20 cellular contexts compared by ENCODE assay signal in the genomic region with DNA sequence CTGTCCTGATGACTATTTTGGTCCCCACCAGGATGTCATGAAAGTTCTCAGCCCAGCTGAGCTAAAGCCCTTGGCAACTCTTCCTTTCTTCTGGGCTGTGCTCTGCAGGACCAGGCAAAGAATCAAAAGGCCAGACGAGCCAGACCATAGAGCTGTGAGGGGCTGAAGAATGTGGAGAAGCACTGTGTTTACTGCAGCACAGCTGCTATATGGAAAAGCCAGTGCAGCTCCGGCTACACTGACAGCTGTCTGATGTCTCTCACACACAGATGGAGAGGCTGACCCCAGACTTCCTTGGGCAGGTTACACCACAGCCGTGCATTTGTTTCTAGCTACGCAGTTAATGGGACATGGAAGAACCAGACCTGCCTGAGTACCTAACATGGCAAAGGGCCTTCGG. TPM values are rescaled to one million over a fixed set of nuclear protein-coding genes. Genes with fewer than 3 reads are reported as not detected.
A peak's percentile ranks its signal among the peaks of the same experiment; 100 is the strongest.
DNase-seq lines count a peak whose midpoint lies in the region; ATAC-seq and TF ChIP-seq lines count a peak whose summit lies in the region.
"Had no signal": no experiment of that assay in that cellular context is flagged by ENCODE, and none has a peak within 500 bp of the region (broad histone marks: within the 10 kb centered on the region; RNA-seq: fewer than 3 reads in every experiment).

No MANE protein-coding gene starts in this region.

- no peaks in the 10 kb centered on the region for H3K9me3 Mint-ChIP-seq in CD8-positive, alpha-beta memory T cell
- no peaks in the 10 kb centered on the region for H3K9me3 Mint-ChIP-seq in activated naive CD8-positive, alpha-beta T cell treated with anti-CD3 and anti-CD28 coated beads for 36 hours
- peaks cover 5% of the 10 kb centered on the region for H3K9me3 Mint-ChIP-seq in nephron
- H3K9me3 Mint-ChIP-seq: activated T-helper 1 cell treated with anti-CD3 and anti-CD28 coated beads, Interleukin-12 subunit alpha, Interleukin-12 subunit beta, Interleukin-2, Interleukin-4 antibody, amounts not matched to agents 30 ng/mL and 10 ng/mL and 1 ng/mL, durations not matched to agents 14 hours and 24 hours and 36 hours had no signal

- H3K4me1 ChIP-seq in CD8-positive, alpha-beta memory T cell (ENCODE audit: insufficient read depth, low read length), result peaks cover 99% of the 10 kb centered on the region
- H3K4me1 ChIP-seq: testis had no signal

- CTCF ChIA-PET in CD8-positive, alpha-beta memory T cell (lab: Charles Lee), result interaction anchor here (2.3 kb wide), 1 partner anchor 38 kb away, joined by 13 read pairs; no protein-coding TSS in a partner anchor

- TF ChIP-seq CTCF in nephron (IDR thresholded peaks at IDR 0.05; ENCODE audit: unreplicated experiment in 3 of 3), result no peak

- no peak for DNase-seq in CD8-positive, alpha-beta memory T cell
- DNase-seq in Jurkat, Clone E6-1 (ENCODE audit: low read depth, low spot score), result peak; percentile 71
- DNase-seq in activated naive CD8-positive, alpha-beta T cell treated with anti-CD3 and anti-CD28 coated beads for 36 hours, result no peak
- DNase-seq: activated CD4-positive, CD25-positive, alpha-beta regulatory T cell treated with anti-CD3 and anti-CD28 coated beads, Interleukin-2, amount 50 U/mL, for 72 hours; hypothalamus; NCI-H2081; NCI-H69; PC-3; stimulated activated CD4-positive, alpha-beta T cell treated with anti-CD3 and anti-CD28 coated beads, Interleukin-4, amount 100 ng/mL, for 24 hours; testis had no signal

- H3K36me3 ChIP-seq in CD8-positive, alpha-beta memory T cell (ENCODE audit: insufficient read depth, low read length), result no peaks in the 10 kb centered on the region

- no peaks in the 10 kb centered on the region for H3K9me3 ChIP-seq in CD8-positive, alpha-beta memory T cell (ENCODE audit: low read length)
- H3K9me3 ChIP-seq: testis had no signal

- POLR2A ChIA-PET in CD8-positive, alpha-beta memory T cell (lab: Charles Lee), result interaction anchor here (0.6 kb wide), 1 partner anchor 103 kb away, joined by 3 read pairs; no protein-coding TSS in a partner anchor

- H3K27me3 Mint-ChIP-seq in CD8-positive, alpha-beta memory T cell, result no peaks in the 10 kb centered on the region
- H3K27me3 Mint-ChIP-seq in activated naive CD8-positive, alpha-beta T cell treated with anti-CD3 and anti-CD28 coated beads for 36 hours, result no peaks in the 10 kb centered on the region
- H3K27me3 Mint-ChIP-seq in nephron (ENCODE audit: low read depth), result peaks cover 3% of the 10 kb centered on the region

- no peaks in the 10 kb centered on the region for H3K27me3 ChIP-seq in CD8-positive, alpha-beta memory T cell (ENCODE audit: insufficient read depth, low read length, poor library complexity, severe bottlenecking)
- H3K27me3 ChIP-seq: testis had no signal

- H3K27ac ChIP-seq in CD8-positive, alpha-beta memory T cell (ENCODE audit: low read depth, low read length), result no peak overlapping the region
- H3K27ac ChIP-seq: testis had no signal

- H3K36me3 Mint-ChIP-seq in CD8-positive, alpha-beta memory T cell, result peaks cover 7 to 66% (median 22%) of the 10 kb centered on the region in 3 donors
- peaks cover 77% of the 10 kb centered on the region for H3K36me3 Mint-ChIP-seq in activated naive CD8-positive, alpha-beta T cell treated with anti-CD3 and anti-CD28 coated beads for 36 hours
- H3K36me3 Mint-ChIP-seq in nephron (ENCODE audit: low read depth), result no peaks in the 10 kb centered on the region

- ATAC-seq in GM21526 (IDR thresholded peaks at IDR 0.05; ENCODE audit: low FRiP score, unreplicated experiment) (no peak), GM21723 (IDR thresholded peaks at IDR 0.05; ENCODE audit: unreplicated experiment) (no peak), HG02588 (IDR thresholded peaks at IDR 0.05; ENCODE audit: unreplicated experiment) (no peak)
- ATAC-seq: PC-3 had no signal

- peak overlapping the region in 5 of 7 donors; percentile 3 to 74 (median 35) for H3K4me3 Mint-ChIP-seq in CD8-positive, alpha-beta memory T cell
- no peak overlapping the region for H3K4me3 Mint-ChIP-seq in activated naive CD8-positive, alpha-beta T cell treated with anti-CD3 and anti-CD28 coated beads for 36 hours
- H3K4me3 Mint-ChIP-seq in nephron, result no peak overlapping the region
- H3K4me3 Mint-ChIP-seq: activated T-helper 1 cell treated with anti-CD3 and anti-CD28 coated beads, Interleukin-12 subunit alpha, Interleukin-12 subunit beta, Interleukin-2, Interleukin-4 antibody, amounts not matched to agents 30 ng/mL and 10 ng/mL and 1 ng/mL, durations not matched to agents 14 hours and 24 hours and 36 hours had no signal

- no peak overlapping the region for H3K4me3 ChIP-seq in CD8-positive, alpha-beta memory T cell (ENCODE audit: low read length)
- H3K4me3 ChIP-seq in Jurkat, Clone E6-1 (ENCODE audit: low read length), result peak overlapping the region; percentile 11; the same call in 1 of the 2 replicates
- H3K4me3 ChIP-seq: testis had no signal

- peaks cover 89 to 100% (median 98%) of the 10 kb centered on the region in 3 donors for H3K4me1 Mint-ChIP-seq in CD8-positive, alpha-beta memory T cell
- peaks cover 84% of the 10 kb centered on the region for H3K4me1 Mint-ChIP-seq in activated naive CD8-positive, alpha-beta T cell treated with anti-CD3 and anti-CD28 coated beads for 36 hours
- H3K4me1 Mint-ChIP-seq in nephron, result peaks cover 43% of the 10 kb centered on the region

- H3K27ac Mint-ChIP-seq in CD8-positive, alpha-beta memory T cell, result peak overlapping the region in 7 of 8 donors; percentile 68 to 90 (median 81)
- peak overlapping the region; percentile 72 for H3K27ac Mint-ChIP-seq in activated naive CD8-positive, alpha-beta T cell treated with anti-CD3 and anti-CD28 coated beads for 36 hours
- H3K27ac Mint-ChIP-seq in nephron, result peak overlapping the region in 2 of 3 experiments; percentile 3 to 55

RNA-seq across cellular contexts. Expression of gene CD247, which starts 40.4 kb away (rescaled TPM):
- total RNA-seq in CD8-positive, alpha-beta memory T cell, result 100 to 1,000 TPM; 130 to 133 TPM
- polyA plus RNA-seq in CD8-positive, alpha-beta memory T cell, result 395 TPM
- 109 TPM for polyA plus RNA-seq in Jurkat, Clone E6-1 (2012; ENCODE audit: insufficient read depth, insufficient read length)
- 100 to 1,000 TPM; 166 TPM for total RNA-seq in activated naive CD8-positive, alpha-beta T cell treated with anti-CD3 and anti-CD28 coated beads for 36 hours
- total RNA-seq: astrocyte, endothelial cell of umbilical vein, fibroblast of villous mesenchyme, kidney epithelial cell, osteocyte, PC-3 had no signal
- polyA plus RNA-seq: endothelial cell of umbilical vein had no signal

Comparison
In these comparisons a context has a peak if more than half of its experiments do, and no peak if none do; other contexts are left out.
1. H3K27ac Mint-ChIP-seq: peak in every context shown above with its lines; median percentile 81 in CD8-positive, alpha-beta memory T cell; 72 in activated naive CD8-positive, alpha-beta T cell treated with anti-CD3 and anti-CD28 coated beads for 36 hours; 29 in nephron.
2. H3K4me3 Mint-ChIP-seq: peak in CD8-positive, alpha-beta memory T cell (5 of 7); none in activated naive CD8-positive, alpha-beta T cell treated with anti-CD3 and anti-CD28 coated beads for 36 hours (single experiment) and nephron (0 of 3).